ENCODE assay signal across 19 cellular contexts in the genomic region with DNA sequence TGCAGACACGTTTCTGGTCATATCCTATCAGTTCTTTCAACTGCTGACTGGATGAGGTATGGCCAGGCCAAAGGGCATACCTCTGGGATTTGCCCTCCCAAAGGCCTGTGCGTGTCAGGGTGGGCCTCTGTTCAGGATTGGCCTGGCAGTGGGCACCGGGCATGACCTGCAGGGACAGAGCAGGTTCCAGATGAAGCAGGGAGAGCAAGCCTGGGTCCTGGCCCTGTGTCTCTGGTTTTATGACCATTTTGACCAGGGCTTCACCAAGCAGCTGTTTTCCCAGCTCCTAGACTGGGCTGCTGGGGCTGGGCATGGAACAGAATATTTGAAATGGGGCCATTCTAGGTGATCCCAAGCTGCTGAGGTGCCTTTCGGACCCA. TPM values are rescaled to one million over a fixed set of nuclear protein-coding genes. Genes with fewer than 3 reads are reported as not detected.
DNase-seq lines count a peak whose midpoint lies in the region; ATAC-seq and TF ChIP-seq lines count a peak whose summit lies in the region.
"Had no signal": no experiment of that assay in that cellular context is flagged by ENCODE, and none has a peak within 500 bp of the region (broad histone marks: within the 10 kb centered on the region; RNA-seq: fewer than 3 reads in every experiment).

No MANE protein-coding gene starts in this region.

- intact Hi-C loops in lower lobe of right lung (cut with DNase I): no loop called here

- CTCF ChIA-PET in RWPE1 (lab: Yijun Ruan, JAX) (interaction anchor here (0.6 to 4.9 kb wide), 2 partner anchors 42 to 77 kb away, joined by 3 to 40 read pairs; no protein-coding TSS in a partner anchor), SK-N-SH (lab: Yijun Ruan, JAX) (interaction anchor here (1.0 to 1.2 kb wide), 2 partner anchors 41 to 43 kb away, joined by 3 to 4 read pairs; no protein-coding TSS in a partner anchor)

- POLR2A ChIA-PET in RWPE1 (lab: Yijun Ruan, JAX; ENCODE audit: low non-redundant PET): interaction anchor here (0.7 kb wide), 1 partner anchor 28 kb away, joined by 4 read pairs; no protein-coding TSS in a partner anchor
- POLR2A ChIA-PET in SK-N-SH (lab: Yijun Ruan, JAX): no interaction called here

- H3K4me1 ChIP-seq in lower lobe of right lung: no peaks in the 10 kb centered on the region
- H3K4me1 ChIP-seq in SK-N-SH (ENCODE audit: control insufficient read depth in 1 of 2, insufficient read depth in 2 of 2, low read depth in 1 of 2, low read length in 1 of 2): no peaks in the 10 kb centered on the region
- H3K4me1 ChIP-seq: A549, BLaER1, gastrocnemius medialis had no signal

- H3K27ac ChIP-seq in RWPE1 (peak overlapping the region; percentile 49), lower lobe of right lung (no peak overlapping the region), skin epidermis (peak overlapping the region in 15 of 21 experiments; percentile 1 to 90 (median 80)), SK-N-SH (ENCODE audit: low read depth in 2 of 2, low read length in 1 of 2) (no peak overlapping the region)
- H3K27ac ChIP-seq: A549, BLaER1, gastrocnemius medialis, KMS-11 had no signal

- H3K27me3 ChIP-seq in lower lobe of right lung (ENCODE audit: low read depth): no peaks in the 10 kb centered on the region
- H3K27me3 ChIP-seq in SK-N-SH (ENCODE audit: insufficient read depth): no peaks in the 10 kb centered on the region
- H3K27me3 ChIP-seq: BLaER1, gastrocnemius medialis had no signal

- no peak for TF ChIP-seq RAD21 in SK-N-SH (IDR thresholded peaks at IDR 0.05; ENCODE audit: low read length)

- H3K36me3 ChIP-seq in lower lobe of right lung (no peaks in the 10 kb centered on the region), SK-N-SH (replicated peaks in 1 of 2; ENCODE audit: control insufficient read depth in 1 of 2, insufficient read depth in 2 of 2, low read length in 1 of 2) (no peaks in the 10 kb centered on the region)
- H3K36me3 ChIP-seq: BLaER1, gastrocnemius medialis had no signal

- H3K9me3 ChIP-seq in lower lobe of right lung (no peaks in the 10 kb centered on the region), SK-N-SH (no peaks in the 10 kb centered on the region)
- H3K9me3 ChIP-seq: BLaER1, gastrocnemius medialis had no signal

- H3F3A ChIP-seq in SK-N-SH (replicated peaks; ENCODE audit: insufficient read depth): no peaks in the 10 kb centered on the region

- ATAC-seq in lower lobe of right lung: no peak
- ATAC-seq: A549, gastrocnemius medialis had no signal

- 8% methylated on average over 1 of the region's 4 CpGs for WGBS in SK-N-SH (ENCODE audit: low lambda C conversion rate)

- no peak overlapping the region for H3K4me3 ChIP-seq in lower lobe of right lung
- no peak overlapping the region for H3K4me3 ChIP-seq in skin epidermis
- H3K4me3 ChIP-seq in SK-N-SH (ENCODE audit: low read depth in 2 of 2, low read length in 1 of 2): no peak overlapping the region
- H3K4me3 ChIP-seq in foreskin fibroblast (ENCODE audit: low read depth in 1 of 2, low read length in 2 of 2): no peak overlapping the region
- H3K4me3 ChIP-seq: A549, BLaER1, gastrocnemius medialis had no signal

- no peak overlapping the region for H2AFZ ChIP-seq in SK-N-SH (ENCODE audit: low read depth)

- no peaks in the 10 kb centered on the region for H3K9me2 ChIP-seq in SK-N-SH

- TF ChIP-seq EP300 in SK-N-SH (IDR thresholded peaks at IDR 0.05; ENCODE audit: borderline replicate concordance in 1 of 2, low read depth in 1 of 2, low read length in 1 of 2): no peak

- peak; percentile 4 for DNase-seq in activated CD8-positive, alpha-beta memory T cell treated with anti-CD3 and anti-CD28 coated beads, Interleukin-2, amount 50 U/mL, for 4 hours
- no peak for DNase-seq in activated CD8-positive, alpha-beta memory T cell treated with anti-CD3 and anti-CD28 coated beads for 24 hours
- no peak for DNase-seq in RWPE1 (ENCODE audit: low spot score)
- DNase-seq in lower lobe of right lung: peak; percentile 40
- DNase-seq in MV-4-11 (lab: John Stamatoyannopoulos, UW): no peak
- no peak for DNase-seq in SK-N-SH
- DNase-seq in foreskin fibroblast: no peak
- DNase-seq: activated CD4-positive, alpha-beta T cell treated with anti-CD3 and anti-CD28 coated beads, Interleukin-2, amount 10 ng/mL, durations not matched to agents 24 days and 14 days; activated T-cell treated with anti-CD3 and anti-CD28 coated beads for 4 hours; cortex of kidney; HFFc6; NCI-H1092 treated with DMSO at 0.1 percent for 48 hours; occipital lobe had no signal

- no peak overlapping the region for H3K4me2 ChIP-seq in SK-N-SH
- H3K4me2 ChIP-seq: A549, BLaER1, KMS-11 had no signal

- no peaks in the 10 kb centered on the region for H4K20me1 ChIP-seq in SK-N-SH (ENCODE audit: insufficient read depth)
- H4K20me1 ChIP-seq: BLaER1 had no signal

- TF ChIP-seq CTCF in RWPE1 (conservative IDR thresholded peaks at IDR 0.05; ENCODE audit: low read depth): no peak
- no peak for TF ChIP-seq CTCF in lower lobe of right lung (IDR thresholded peaks at IDR 0.05)
- TF ChIP-seq CTCF in SK-N-SH (IDR thresholded peaks at IDR 0.05): no peak
- TF ChIP-seq CTCF in foreskin fibroblast (IDR thresholded peaks at IDR 0.05; ENCODE audit: low read depth, low read length): no peak

- no peaks in the 10 kb centered on the region for H3K79me2 ChIP-seq in SK-N-SH (ENCODE audit: insufficient read depth)

- H3K9ac ChIP-seq in SK-N-SH: no peak overlapping the region
- H3K9ac ChIP-seq: BLaER1, KMS-11 had no signal

TF ChIP-seq in SK-N-SH, 30 proteins besides CTCF, POLR2A, EP300 and RAD21:
- TF ChIP-seq NRF1 (IDR thresholded peaks at IDR 0.05; ENCODE audit: low read depth, low read length) (no peak), GATA2 (CRISPR knock-in tag; IDR thresholded peaks at IDR 0.05) (no peak), PBX3 (IDR thresholded peaks at IDR 0.05) (no peak), SIN3A (IDR thresholded peaks at IDR 0.05; ENCODE audit: borderline replicate concordance, low read depth, low read length) (no peak), TEAD4 (IDR thresholded peaks at IDR 0.05; ENCODE audit: borderline replicate concordance, insufficient read depth) (no peak)
TF ChIP-seq in SK-N-SH: peak in this region for 0.

RNA-seq across cellular contexts. Expression of gene PROM2, which starts 0.3 kb away (rescaled TPM):
- 6.0 TPM for total RNA-seq in lower lobe of right lung
- polyA plus RNA-seq in SK-N-SH (2012; rRNA removed): 0.38 and 0.49 TPM in 2 replicates
- 0.10 and 0.16 TPM in 2 replicates for polyA plus RNA-seq in SK-N-SH (2012; cell fraction: cytosol; rRNA removed)
- polyA plus RNA-seq in SK-N-SH (2012; cell fraction: nucleus; rRNA removed): 5.8 and 7.1 TPM in 2 replicates

RNA-seq across cellular contexts. Expression of gene KCNIP3, which starts 23.2 kb away (rescaled TPM):
- 2.6 TPM for total RNA-seq in lower lobe of right lung
- polyA plus RNA-seq in SK-N-SH (2012; rRNA removed): 0.97 and 1.6 TPM in 2 replicates
- 0.55 and 0.98 TPM in 2 replicates for polyA plus RNA-seq in SK-N-SH (2012; cell fraction: cytosol; rRNA removed)
- polyA plus RNA-seq in SK-N-SH (2012; cell fraction: nucleus; rRNA removed): 2.3 and 2.5 TPM in 2 replicates
- total RNA-seq: activated CD4-positive, alpha-beta T cell treated with anti-CD3 and anti-CD28 coated beads, Interleukin-2, amount 10 ng/mL, durations not matched to agents 24 days and 14 days; G401 had no signal

Comparison
In these comparisons a context has a peak if more than half of its experiments do, and no peak if none do; other contexts are left out.
1. DNase-seq: peak in activated CD8-positive, alpha-beta memory T cell treated with anti-CD3 and anti-CD28 coated beads, Interleukin-2, amount 50 U/mL, for 4 hours (single experiment) and lower lobe of right lung (single experiment); none in activated CD8-positive, alpha-beta memory T cell treated with anti-CD3 and anti-CD28 coated beads for 24 hours (single experiment), RWPE1 (single experiment), MV-4-11 (single experiment), SK-N-SH (single experiment) and foreskin fibroblast (0 of 2).
2. H3K27ac ChIP-seq: peak in RWPE1 (single experiment) and skin epidermis (15 of 21); none in lower lobe of right lung (single experiment) and SK-N-SH (0 of 2).